ENCODE assay signal across 8 cellular contexts in genomic region chr17:44689492-44690217, GRCh38. TPM values are rescaled to one million over a fixed set of nuclear protein-coding genes. Genes with fewer than 3 reads are reported as not detected.
DNase-seq lines count a peak whose midpoint lies in the region; ATAC-seq, FAIRE-seq and TF ChIP-seq lines count a peak whose summit lies in the region.

A gene with protein sequence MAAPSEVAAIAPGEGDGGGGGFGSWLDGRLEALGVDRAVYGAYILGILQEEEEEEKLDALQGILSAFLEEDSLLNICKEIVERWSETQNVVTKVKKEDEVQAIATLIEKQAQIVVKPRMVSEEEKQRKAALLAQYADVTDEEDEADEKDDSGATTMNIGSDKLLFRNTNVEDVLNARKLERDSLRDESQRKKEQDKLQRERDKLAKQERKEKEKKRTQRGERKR (minus strand): TSS chr17:44689776. CDS start chr17:44689753, 23 bp downstream.

- peaks cover 7% of the 10 kb centered on the region for H3K9me1 ChIP-seq in keratinocyte (ENCODE audit: control insufficient read depth, extremely low read depth, insufficient read depth, low read length)

- dilution Hi-C loops in keratinocyte (cut with MboI; ENCODE audit: extremely low pct_ligation_motif_present, low sequenced_read_pairs) = no loop called here

- intact Hi-C loops in A673 (cut with micrococcal nuclease; ENCODE audit: unreplicated experiment) = no loop called here

- H3K79me2 ChIP-seq in keratinocyte (ENCODE audit: control insufficient read depth, insufficient read depth, low read length) = peaks cover 36% of the 10 kb centered on the region

- FAIRE-seq in keratinocyte (lab: Jason Lieb, UNC) = peak; percentile 51

- no peaks in the 10 kb centered on the region for H3K27me3 ChIP-seq in A673 (replicated peaks; ENCODE audit: insufficient read depth, low read depth, low read length, poor library complexity)
- no peaks in the 10 kb centered on the region for H3K27me3 ChIP-seq in keratinocyte (ENCODE audit: control insufficient read depth, extremely low read depth, insufficient read depth, low read length)

- H3K4me1 ChIP-seq in A673 (ENCODE audit: insufficient read depth, low read length, poor library complexity, severe bottlenecking) = no peaks in the 10 kb centered on the region
- peaks cover 19% of the 10 kb centered on the region for H3K4me1 ChIP-seq in keratinocyte (ENCODE audit: control insufficient read depth, extremely low read depth, insufficient read depth, low read length)

- H2AFZ ChIP-seq in keratinocyte (ENCODE audit: control insufficient read depth, low read length) = peak within 1 kb of the TSS; percentile 97

- peak within 1 kb of the TSS; percentile 77 for H3K27ac ChIP-seq in A673 (ENCODE audit: low read depth, low read length, poor library complexity, severe bottlenecking)
- peak within 1 kb of the TSS; percentile 89 for H3K27ac ChIP-seq in keratinocyte (ENCODE audit: control insufficient read depth, insufficient read depth, low read length)

- peak within 1 kb of the TSS; percentile 89 for H3K4me3 ChIP-seq in A673 (ENCODE audit: low read depth, low read length, poor library complexity, severe bottlenecking)
- peak within 1 kb of the TSS; percentile 74 to 87 (median 83) for H3K4me3 ChIP-seq in keratinocyte (ENCODE audit: control insufficient read depth in 2 of 3, extremely low read depth in 1 of 3, insufficient read depth in 2 of 3, low read depth in 1 of 3, low read length in 3 of 3)

- H3K4me3 Mint-ChIP-seq in central memory CD8-positive, alpha-beta T cell = peak within 1 kb of the TSS; percentile 99

- peak; percentile 90 for DNase-seq in A673 (ENCODE audit: low spot score)
- peak; percentile 78 for DNase-seq in NCI-H446 treated with DMSO at 0.1 percent for 48 hours (lab: John Stamatoyannopoulos, UW)
- peak; percentile 86 for DNase-seq in activated CD4-positive, CD25-positive, alpha-beta regulatory T cell treated with anti-CD3 and anti-CD28 coated beads, Interleukin-2, amount 50 U/mL, for 16 hours (ENCODE audit: low read depth, low spot score)
- peak; percentile 88 to 89 for DNase-seq in central memory CD8-positive, alpha-beta T cell (ENCODE audit: low spot score in 2 of 2)
- peak; percentile 92 for DNase-seq in keratinocyte (ENCODE audit: low read depth, low spot score)
- peak; percentile 88 to 92 (median 92) for DNase-seq in stimulated activated CD4-positive, alpha-beta T cell treated with anti-CD3 and anti-CD28 coated beads, Interleukin-12 subunit alpha, Interleukin-12 subunit beta, amount 100 ng/mL, for 48 hours (ENCODE audit: low read depth in 2 of 3, low spot score in 1 of 3)

- peaks cover 11% of the 10 kb centered on the region for H3K36me3 Mint-ChIP-seq in central memory CD8-positive, alpha-beta T cell (ENCODE audit: insufficient read depth)

- CTCF ChIA-PET in A673 (lab: Charles Lee) = no interaction called here

- H3K27ac Mint-ChIP-seq in central memory CD8-positive, alpha-beta T cell (ENCODE audit: low read depth) = peak within 1 kb of the TSS; percentile 96

- no peaks in the 10 kb centered on the region for H4K20me1 ChIP-seq in keratinocyte (ENCODE audit: control insufficient read depth, extremely low read depth, insufficient read depth, low read length)

- BruUV-seq in A673 (replicated peaks; lab: Mats Ljungman, UMichigan) = no TSS peak

- no peaks in the 10 kb centered on the region for H3K27me3 Mint-ChIP-seq in central memory CD8-positive, alpha-beta T cell

- no peaks in the 10 kb centered on the region for H3K36me3 ChIP-seq in A673 (ENCODE audit: insufficient read depth, low read length, poor library complexity, severe bottlenecking)
- peaks cover 4 to 5% of the 10 kb centered on the region in 2 experiments for H3K36me3 ChIP-seq in keratinocyte (ENCODE audit: control insufficient read depth in 2 of 2, extremely low read depth in 1 of 2, insufficient read depth in 2 of 2, low read length in 2 of 2)

- POLR2A ChIA-PET in A673 (lab: Charles Lee; ENCODE audit: low non-redundant PET) = no interaction called here

- peaks cover 24% of the 10 kb centered on the region for H3K4me1 Mint-ChIP-seq in central memory CD8-positive, alpha-beta T cell

- peak; percentile 83 for ATAC-seq in GM18868 (IDR thresholded peaks at IDR 0.05; ENCODE audit: unreplicated experiment)
- ATAC-seq in HG03280 (IDR thresholded peaks at IDR 0.05; ENCODE audit: unreplicated experiment) = peak; percentile 92
- peak; percentile 98 for ATAC-seq in central memory CD8-positive, alpha-beta T cell (replicated peaks; ENCODE audit: extremely low read depth, poor library complexity, severe bottlenecking)

- H3K9me3 Mint-ChIP-seq in central memory CD8-positive, alpha-beta T cell = no peaks in the 10 kb centered on the region

- H3K9ac ChIP-seq in keratinocyte (ENCODE audit: control insufficient read depth, extremely low read depth, insufficient read depth, low read length) = peak within 1 kb of the TSS; percentile 85

- H3K9me3 ChIP-seq in A673 (ENCODE audit: low read depth, low read length, poor library complexity, severe bottlenecking) = no peaks in the 10 kb centered on the region
- no peaks in the 10 kb centered on the region for H3K9me3 ChIP-seq in keratinocyte (ENCODE audit: control insufficient read depth, low read depth, low read length)

- TF ChIP-seq CTCF in A673 (conservative IDR thresholded peaks at IDR 0.05; ENCODE audit: low read depth, low read length) = no peak
- no peak for TF ChIP-seq CTCF in keratinocyte (optimal IDR thresholded peaks at IDR 0.05 in 1 of 3, IDR thresholded peaks at IDR 0.05 in 1 of 3, conservative IDR thresholded peaks at IDR 0.05 in 1 of 3; ENCODE audit: extremely low read depth in 1 of 3, insufficient read depth in 2 of 3, low read length in 3 of 3)

- peak within 1 kb of the TSS; percentile 86 for H3K4me2 ChIP-seq in keratinocyte (ENCODE audit: control insufficient read depth, extremely low read depth, insufficient read depth, low read depth, low read length)

RNA-seq across cellular contexts. Expression of the gene that starts here (rescaled TPM):
- total RNA-seq in A673 (2021) = 20.3 and 21.1 TPM in 2 replicates
- 12.3 to 23.0 TPM (median 22.8 TPM) in 3 replicates for polyA plus RNA-seq in keratinocyte
- polyA plus RNA-seq in keratinocyte (2011; ENCODE audit: low read depth) = 32.0 TPM
- 12.7 and 20.7 TPM in 2 replicates for polyA plus RNA-seq in keratinocyte (2011; cell fraction: cytosol; rRNA removed)
- 9.1 and 13.1 TPM in 2 replicates for polyA plus RNA-seq in keratinocyte (2011; cell fraction: nucleus; rRNA removed)
- 20.0 and 28.5 TPM in 2 replicates for polyA plus RNA-seq in keratinocyte (2012; ENCODE audit: low replicate concordance)
- polyA minus RNA-seq in keratinocyte = 1.2 to 18.4 TPM (median 6.2 TPM) in 3 replicates
- polyA minus RNA-seq in keratinocyte (2011; cell fraction: cytosol; rRNA and poly(A)+ RNA removed) = 17.6 TPM
- polyA minus RNA-seq in keratinocyte (2011; cell fraction: nucleus; rRNA and poly(A)+ RNA removed) = 4.4 and 9.9 TPM in 2 replicates

Comparison
In these comparisons a context has a peak if more than half of its experiments do, and no peak if none do; other contexts are left out.
1. Peak in every context shown above with its lines: DNase-seq, ATAC-seq, H3K4me3 ChIP-seq and H3K27ac ChIP-seq.